Comparison of ENCODE assay signal across 12 cellular contexts in genomic region chr21:32328595-32328994, GRCh38. TPM values are rescaled to one million over a fixed set of nuclear protein-coding genes. Genes with fewer than 3 reads are reported as not detected.
DNase-seq lines count a peak whose midpoint lies in the region; ATAC-seq and TF ChIP-seq lines count a peak whose summit lies in the region.
"Had no signal": no experiment of that assay in that cellular context is flagged by ENCODE, and none has a peak within 500 bp of the region (broad histone marks: within the 10 kb centered on the region; RNA-seq: fewer than 3 reads in every experiment).

No MANE protein-coding gene starts in this region.

- H3K36me3 ChIP-seq in right lobe of liver = peaks cover 3 to 38% (median 21%) of the 10 kb centered on the region in 4 donors
- peaks cover 0 to 97% (median 66%) of the 10 kb centered on the region in 6 donors for H3K36me3 ChIP-seq in spleen

- no peaks in the 10 kb centered on the region for H3K9me3 ChIP-seq in right lobe of liver
- no peaks in the 10 kb centered on the region for H3K9me3 ChIP-seq in spleen
- H3K9me3 ChIP-seq: Peyer's patch had no signal

- H3K27ac ChIP-seq in right lobe of liver (peak overlapping the region in 2 of 3 donors; percentile 31 to 37), spleen (peak overlapping the region in 7 of 8 donors; percentile 34 to 68 (median 48))
- H3K27ac ChIP-seq: C4-2B had no signal

- intact Hi-C loops in right lobe of liver (cut with DNase I) = no loop called here
- intact Hi-C loops in spleen (cut with DNase I; ENCODE audit: low total_unique reads) = no loop called here

- H3K4me1 ChIP-seq in right lobe of liver = no peaks in the 10 kb centered on the region
- H3K4me1 ChIP-seq in spleen = peaks cover 0 to 12% (median 0%) of the 10 kb centered on the region in 6 donors
- H3K4me1 ChIP-seq: Peyer's patch had no signal

- TF ChIP-seq CTCF in right lobe of liver (IDR thresholded peaks at IDR 0.05) (no peak), spleen (IDR thresholded peaks at IDR 0.05 in 8 of 11, conservative IDR thresholded peaks at IDR 0.05 in 3 of 11) (no peak)

- H3K4me3 ChIP-seq in right lobe of liver (no peak overlapping the region), spleen (no peak overlapping the region)
- H3K4me3 ChIP-seq: Peyer's patch had no signal

- DNase-seq in GM04504 (ENCODE audit: low read depth) = peak; percentile 70
- peak; percentile 81 for DNase-seq in dermis blood vessel endothelial cell
- no peak for DNase-seq in right lobe of liver
- DNase-seq in spleen = no peak
- DNase-seq in KBM-7 = no peak
- DNase-seq in NCI-H524 (lab: John Stamatoyannopoulos, UW) = no peak
- DNase-seq: activated naive CD8-positive, alpha-beta T cell treated with anti-CD3 and anti-CD28 coated beads for 36 hours; effector memory CD8-positive, alpha-beta T cell; Peyer's patch had no signal

- in situ Hi-C loops in KBM-7 (cut with MboI; ENCODE audit: low pct_unique_long_range_greater_than_20kb, low sequenced_read_pairs) = no loop called here

- peak; percentile 20 to 66 (median 62) for ATAC-seq in right lobe of liver
- ATAC-seq in GM18498 (IDR thresholded peaks at IDR 0.05; ENCODE audit: unreplicated experiment) = no peak
- no peak for ATAC-seq in HG02571 (IDR thresholded peaks at IDR 0.05; ENCODE audit: unreplicated experiment)
- ATAC-seq: effector memory CD8-positive, alpha-beta T cell had no signal

- WGBS in right lobe of liver (ENCODE audit: insufficient coverage, low coverage, low lambda C conversion rate, missing lambda C conversion rate) = 75% methylated on average over 3 of the region's 3 CpGs
- WGBS in spleen, 5 donors = 51 to 71% (median 64%) methylated on average over 3 of the region's 3 CpGs

- TF ChIP-seq POLR2A in right lobe of liver (IDR thresholded peaks at IDR 0.05) (no peak), spleen (IDR thresholded peaks at IDR 0.05) (no peak)

- H3K27me3 ChIP-seq in right lobe of liver (no peaks in the 10 kb centered on the region), spleen (replicated peaks in 1 of 7) (no peaks in the 10 kb centered on the region)
- H3K27me3 ChIP-seq: Peyer's patch had no signal

RNA-seq across cellular contexts. Expression of gene MRAP, which starts 29.9 kb away (rescaled TPM):
- total RNA-seq in dermis blood vessel endothelial cell (not detected in 2 replicates), right lobe of liver (1 to 10 TPM in 3 of 6 experiments, under 1 TPM in 2, not detected in 1; 0.37 to 3.0 (median 1.7) TPM), spleen (not detected)
- under 1 TPM in 1 of 3 donors, not detected in 2; 0.09 TPM for polyA plus RNA-seq in spleen
- total RNA-seq: activated naive CD8-positive, alpha-beta T cell treated with anti-CD3 and anti-CD28 coated beads for 36 hours; Peyer's patch had no signal

RNA-seq across cellular contexts. Expression of gene MIS18A, which starts 49.7 kb away (rescaled TPM):
- total RNA-seq in dermis blood vessel endothelial cell (6.8 and 11.3 TPM in 2 replicates), right lobe of liver (1 to 10 TPM; 1.2 to 5.1 (median 2.4) TPM), spleen (1 to 10 TPM; 4.2 to 7.7 (median 6.3) TPM)
- polyA plus RNA-seq in spleen = 10 to 100 TPM in 1 of 3 donors, 1 to 10 TPM in 2; 7.5 to 10.0 (median 8.2) TPM

Comparison
In these comparisons a context has a peak if more than half of its experiments do, and no peak if none do; other contexts are left out.
1. DNase-seq: peak in GM04504 (single experiment) and dermis blood vessel endothelial cell (single experiment); none in right lobe of liver (0 of 3), spleen (single experiment), KBM-7 (single experiment) and NCI-H524 (0 of 2).
2. ATAC-seq: peak in right lobe of liver (4 of 4); none in GM18498 (single experiment) and HG02571 (single experiment).